ENCODE assay signal across 1 cellular context in the genomic region with DNA sequence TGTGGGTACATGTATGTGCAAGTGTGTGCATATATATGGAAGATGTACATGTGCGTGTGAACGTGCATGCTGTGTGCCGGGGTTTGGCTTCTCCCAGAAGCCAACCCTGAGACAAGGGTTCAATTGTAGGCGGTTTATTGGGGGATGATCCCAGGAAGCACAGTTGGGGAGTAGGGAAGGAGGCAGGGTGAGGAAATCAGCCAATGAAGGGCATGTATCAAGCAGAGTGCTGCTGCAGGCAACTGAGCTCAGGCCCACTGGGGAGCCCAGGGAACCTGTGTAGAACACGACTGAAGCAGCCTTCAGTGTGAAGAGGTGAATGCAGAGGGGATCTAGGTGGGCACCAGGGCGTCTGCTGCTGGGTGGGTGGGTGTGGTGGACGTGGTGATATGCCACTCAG.
TF ChIP-seq lines count a peak whose summit lies in the region.

No MANE protein-coding gene starts in this region.

TF ChIP-seq in H1, 55 proteins besides CTCF, POLR2A, EP300 and RAD21:
- TF ChIP-seq KDM1A (IDR thresholded peaks at IDR 0.05; ENCODE audit: borderline replicate concordance, low read length) (no peak), POLR2AphosphoS5 (IDR thresholded peaks at IDR 0.05; ENCODE audit: low read depth, low read length) (no peak), HDAC6 (IDR thresholded peaks at IDR 0.05; ENCODE audit: low read depth, low read length) (no peak), TBP (IDR thresholded peaks at IDR 0.05; ENCODE audit: low read depth, low read length) (no peak), SAP30 (IDR thresholded peaks at IDR 0.05; ENCODE audit: insufficient read depth, insufficient replicate concordance, low read length) (no peak), PHF8 (conservative IDR thresholded peaks at IDR 0.05; ENCODE audit: low read depth, low read length) (no peak), CTBP2 (IDR thresholded peaks at IDR 0.05; ENCODE audit: borderline replicate concordance, insufficient read depth, insufficient read length, low read length) (no peak), CEBPB (IDR thresholded peaks at IDR 0.05; ENCODE audit: low read depth, low read length) (no peak), SP2 (IDR thresholded peaks at IDR 0.05; ENCODE audit: low read length) (no peak), TEAD4 (IDR thresholded peaks at IDR 0.05; ENCODE audit: low read depth, low read length) (no peak), MAFK (IDR thresholded peaks at IDR 0.05; ENCODE audit: low read depth, low read length) (no peak), E2F6 (IDR thresholded peaks at IDR 0.05) (no peak)
